Comparison of ENCODE assay signal across 1 cellular context in the genomic region with DNA sequence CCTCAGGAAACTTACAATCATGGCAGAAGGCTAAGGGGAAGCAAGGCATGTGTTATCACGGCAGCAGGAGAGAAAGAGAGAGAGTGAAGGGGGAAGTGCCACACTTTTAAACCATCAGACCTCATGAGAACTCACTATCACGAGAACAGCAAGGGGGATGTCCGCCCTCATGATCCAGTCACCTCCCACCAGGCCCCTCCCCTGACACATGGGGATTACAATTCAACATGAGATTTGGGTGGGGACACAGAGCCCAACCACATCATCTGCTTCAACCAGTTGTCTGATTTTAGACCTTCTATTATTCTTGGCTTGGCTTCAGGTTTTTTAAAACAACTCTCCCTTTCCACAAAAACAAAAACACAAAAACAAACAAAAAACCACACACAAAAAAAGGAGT.
TF ChIP-seq lines count a peak whose summit lies in the region.

No MANE protein-coding gene starts in this region.

TF ChIP-seq in IMR-90, 13 proteins besides CTCF, POLR2A, EP300 and RAD21:
- TF ChIP-seq MXI1 (IDR thresholded peaks at IDR 0.05; ENCODE audit: borderline replicate concordance, low read depth, low read length) (no peak), BHLHE40 (IDR thresholded peaks at IDR 0.05; ENCODE audit: low read depth, low read length) (no peak), RFX5 (IDR thresholded peaks at IDR 0.05; ENCODE audit: low read depth, low read length) (no peak), MAZ (IDR thresholded peaks at IDR 0.05; ENCODE audit: borderline replicate concordance, low read depth, low read length) (no peak), CHD1 (IDR thresholded peaks at IDR 0.05; ENCODE audit: low read depth, low read length) (no peak), RCOR1 (IDR thresholded peaks at IDR 0.05; ENCODE audit: insufficient replicate concordance, low read length) (no peak), SMC3 (IDR thresholded peaks at IDR 0.05; ENCODE audit: low read depth, low read length) (no peak), NFE2L2 (IDR thresholded peaks at IDR 0.05; ENCODE audit: low read depth, low read length) (no peak), FOS (IDR thresholded peaks at IDR 0.05; ENCODE audit: low read depth, low read length) (no peak), CEBPB (IDR thresholded peaks at IDR 0.05; ENCODE audit: low read depth, low read length) (no peak)
- TF ChIP-seq, protein P1, sequence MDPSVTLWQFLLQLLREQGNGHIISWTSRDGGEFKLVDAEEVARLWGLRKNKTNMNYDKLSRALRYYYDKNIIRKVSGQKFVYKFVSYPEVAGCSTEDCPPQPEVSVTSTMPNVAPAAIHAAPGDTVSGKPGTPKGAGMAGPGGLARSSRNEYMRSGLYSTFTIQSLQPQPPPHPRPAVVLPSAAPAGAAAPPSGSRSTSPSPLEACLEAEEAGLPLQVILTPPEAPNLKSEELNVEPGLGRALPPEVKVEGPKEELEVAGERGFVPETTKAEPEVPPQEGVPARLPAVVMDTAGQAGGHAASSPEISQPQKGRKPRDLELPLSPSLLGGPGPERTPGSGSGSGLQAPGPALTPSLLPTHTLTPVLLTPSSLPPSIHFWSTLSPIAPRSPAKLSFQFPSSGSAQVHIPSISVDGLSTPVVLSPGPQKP (IDR thresholded peaks at IDR 0.05; ENCODE audit: borderline replicate concordance, low read depth, low read length) = no peak
- TF ChIP-seq, protein P2, sequence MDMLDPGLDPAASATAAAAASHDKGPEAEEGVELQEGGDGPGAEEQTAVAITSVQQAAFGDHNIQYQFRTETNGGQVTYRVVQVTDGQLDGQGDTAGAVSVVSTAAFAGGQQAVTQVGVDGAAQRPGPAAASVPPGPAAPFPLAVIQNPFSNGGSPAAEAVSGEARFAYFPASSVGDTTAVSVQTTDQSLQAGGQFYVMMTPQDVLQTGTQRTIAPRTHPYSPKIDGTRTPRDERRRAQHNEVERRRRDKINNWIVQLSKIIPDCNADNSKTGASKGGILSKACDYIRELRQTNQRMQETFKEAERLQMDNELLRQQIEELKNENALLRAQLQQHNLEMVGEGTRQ (IDR thresholded peaks at IDR 0.05; ENCODE audit: low read depth, low read length) = no peak
